8 cellular contexts compared by ENCODE assay signal in the genomic region with DNA sequence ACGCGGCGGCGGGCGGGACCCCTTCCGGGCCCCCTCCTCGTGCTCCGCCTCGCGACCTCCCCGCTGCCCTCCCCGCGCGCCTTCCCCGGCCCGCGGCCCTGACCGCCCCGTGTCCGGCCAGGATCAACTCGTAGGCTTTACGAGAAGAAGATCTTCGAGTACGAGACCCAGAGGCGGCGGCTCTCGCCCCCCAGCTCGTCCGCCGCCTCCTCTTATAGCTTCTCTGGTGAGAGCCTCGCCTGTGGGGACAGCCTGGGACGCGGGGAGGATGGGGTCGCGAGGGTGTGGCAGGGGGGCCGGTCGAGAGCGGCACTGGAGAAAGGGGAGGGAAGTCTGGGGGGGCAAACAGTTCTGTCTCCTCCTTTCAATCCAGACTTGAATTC. TPM values are rescaled to one million over a fixed set of nuclear protein-coding genes. Genes with fewer than 3 reads are reported as not detected.
DNase-seq lines count a peak whose midpoint lies in the region; ATAC-seq, FAIRE-seq and TF ChIP-seq lines count a peak whose summit lies in the region.

No MANE protein-coding gene starts in this region.

- in situ Hi-C loops in HepG2 (cut with HindIII; ENCODE audit: extremely low pct_ligation_motif_present, low pct_unique_long_range_greater_than_20kb) (no loop called here), transverse colon (cut with MboI; ENCODE audit: low pct_ligation_motif_present in 1 of 4, low pct_unique_long_range_greater_than_20kb in 1 of 4, low sequenced_read_pairs in 3 of 4) (no loop called here)

- H3K36me3 ChIP-seq in HepG2 (replicated peaks in 1 of 2; ENCODE audit: control insufficient read depth in 1 of 2, insufficient read depth in 2 of 2, low read length in 2 of 2) (no peaks in the 10 kb centered on the region), transverse colon (no peaks in the 10 kb centered on the region)

- no peak for TF ChIP-seq POLR2A in HepG2 (IDR thresholded peaks at IDR 0.05; ENCODE audit: insufficient read depth in 1 of 2, low read depth in 2 of 2, low read length in 2 of 2)
- TF ChIP-seq POLR2A in transverse colon (IDR thresholded peaks at IDR 0.05): no peak

- H3K4me1 ChIP-seq in HepG2 (ENCODE audit: insufficient read depth, low read length): peaks cover 37% of the 10 kb centered on the region
- H3K4me1 ChIP-seq in transverse colon: peaks cover 0 to 19% (median 8%) of the 10 kb centered on the region in 4 donors

- H3K27me3 ChIP-seq in HepG2 (ENCODE audit: control insufficient read depth in 1 of 2, insufficient read depth in 2 of 2, low read length in 2 of 2): no peaks in the 10 kb centered on the region
- no peaks in the 10 kb centered on the region for H3K27me3 ChIP-seq in transverse colon

- no peaks in the 10 kb centered on the region for H3K9me3 Mint-ChIP-seq in activated T-cell treated with anti-CD3 and anti-CD28 coated beads, Interleukin-2, amount 50 U/mL, for 4 hours

- H3K9me3 ChIP-seq in HepG2 (ENCODE audit: low read length) (no peaks in the 10 kb centered on the region), transverse colon (no peaks in the 10 kb centered on the region)

- no peaks in the 10 kb centered on the region for H3K27me3 Mint-ChIP-seq in activated T-cell treated with anti-CD3 and anti-CD28 coated beads, Interleukin-2, amount 50 U/mL, for 4 hours (ENCODE audit: low read depth)

- TF ChIP-seq EP300 in HepG2 (IDR thresholded peaks at IDR 0.05; ENCODE audit: low read depth in 2 of 2, low read length in 2 of 2): no peak
- TF ChIP-seq EP300 in HepG2 (CRISPR knock-in tag; IDR thresholded peaks at IDR 0.05; ENCODE audit: borderline replicate concordance): no peak
- no peak for TF ChIP-seq EP300 in transverse colon (IDR thresholded peaks at IDR 0.05; ENCODE audit: low read depth)

- intact Hi-C loops in HepG2 (cut with micrococcal nuclease; ENCODE audit: unreplicated experiment): no loop called here
- intact Hi-C loops in transverse colon (cut with DNase I; ENCODE audit: low total_unique reads): no loop called here

- peak overlapping the region; percentile 83 for H3K4me2 ChIP-seq in HepG2 (ENCODE audit: low read depth, low read length)

- POLR2A ChIA-PET in HepG2 (lab: Yijun Ruan, JAX): interaction anchor here (1.0 to 1.3 kb wide), 5 partner anchors 9 to 162 kb away, joined by 3 to 11 read pairs (median 4); partner anchors contain the start of gene RPL10

- H2AFZ ChIP-seq in HepG2 (ENCODE audit: low read length): no peak overlapping the region

- CTCF ChIA-PET in HepG2 (lab: Yijun Ruan, JAX; ENCODE audit: low intra/inter-chr PET ratio, low total read pairs): no interaction called here

- no peak for TF ChIP-seq CTCF in HepG2 (CRISPR knock-in tag; IDR thresholded peaks at IDR 0.05)
- no peak for TF ChIP-seq CTCF in transverse colon (IDR thresholded peaks at IDR 0.05)

- H3K4me3 Mint-ChIP-seq in activated T-cell treated with anti-CD3 and anti-CD28 coated beads, Interleukin-2, amount 50 U/mL, for 4 hours: peak overlapping the region; percentile 90

- no peak for DNase-seq in activated T-cell treated with anti-CD3 and anti-CD28 coated beads, Interleukin-2, amount 50 U/mL, for 4 hours
- DNase-seq in activated T-cell treated with anti-CD3 and anti-CD28 coated beads for 4 hours (no peak), HepG2 (ENCODE audit: low spot score) (no peak), transverse colon (no peak), NCI-H748 treated with DMSO at 0.1 percent for 48 hours (lab: John Stamatoyannopoulos, UW) (no peak), dedifferentiated amniotic fluid mesenchymal stem cell (ENCODE audit: extremely low spot score) (no peak)

- peak overlapping the region; percentile 94 for H3K9ac ChIP-seq in HepG2 (ENCODE audit: insufficient read depth, low read depth, low read length)

- peaks cover 2% of the 10 kb centered on the region for H3K36me3 Mint-ChIP-seq in activated T-cell treated with anti-CD3 and anti-CD28 coated beads, Interleukin-2, amount 50 U/mL, for 4 hours (ENCODE audit: insufficient read depth)

- peaks cover 13% of the 10 kb centered on the region for H3K4me1 Mint-ChIP-seq in activated T-cell treated with anti-CD3 and anti-CD28 coated beads, Interleukin-2, amount 50 U/mL, for 4 hours (ENCODE audit: low read depth)

- no peak for ATAC-seq in activated T-cell treated with anti-CD3 and anti-CD28 coated beads, Interleukin-2, amount 50 U/mL, for 4 hours
- ATAC-seq in HepG2 (no peak), GM18907 (IDR thresholded peaks at IDR 0.05; ENCODE audit: unreplicated experiment) (no peak)

- no peaks in the 10 kb centered on the region for H4K20me1 ChIP-seq in HepG2 (ENCODE audit: insufficient read depth, low read length)

- 0 to 39% (median 1%) methylated on average over 14 to 38 of the region's 38 CpGs for WGBS in adipose tissue, 3 donors
- no CpG with 5 or more reads among the region's 38 CpGs for WGBS in HepG2 (ENCODE audit: low lambda C conversion rate)
- 56% methylated on average over 36 of the region's 38 CpGs; no CpG with 5 or more reads in 1 of the 2 donors for WGBS in transverse colon (ENCODE audit: low coverage in 1 of 2), 2 donors

- peaks cover 8% of the 10 kb centered on the region for H3K79me2 ChIP-seq in HepG2 (ENCODE audit: insufficient read depth, low read length)

- H3K27ac ChIP-seq in adipose tissue (ENCODE audit: low read depth, low read length) (peak overlapping the region; percentile 95), HepG2 (ENCODE audit: extremely low read length, insufficient read depth, low read length) (peak overlapping the region; percentile 77), transverse colon (peak overlapping the region; percentile 95 to 99 (median 96))

- TF ChIP-seq RAD21 in HepG2 (CRISPR knock-in tag; IDR thresholded peaks at IDR 0.05): no peak

- H3K4me3 ChIP-seq in HepG2 (replicated peaks in 1 of 3; ENCODE audit: insufficient read depth in 1 of 3, low read depth in 2 of 3, low read length in 3 of 3) (peak overlapping the region; percentile 72 to 86 (median 76)), transverse colon (peak overlapping the region; percentile 62 to 92 (median 80))

- no peak for FAIRE-seq in HepG2 (lab: Jason Lieb, UNC)

- no TSS peak for BruUV-seq in HepG2 (replicated peaks; lab: Mats Ljungman, UMichigan)

RNA-seq across cellular contexts. Expression of gene EMD, which starts 0.5 kb away (rescaled TPM):
- total RNA-seq in activated T-cell treated with anti-CD3 and anti-CD28 coated beads, Interleukin-2, amount 50 U/mL, for 4 hours: 100 to 1,000 TPM; 107 to 113 (median 111) TPM
- polyA plus RNA-seq in adipose tissue (100 to 1,000 TPM in 1 of 3 donors, 10 to 100 TPM in 2; 66.4 to 115 (median 90.5) TPM), HepG2 (2011; rRNA removed) (14.9 and 19.1 TPM in 2 replicates)
- total RNA-seq in HepG2 (2016; rRNA removed; fragmentation: Illumina TruSeq; extraction: Trizol) (10.4 and 14.5 TPM in 2 replicates), transverse colon (10 to 100 TPM; 27.3 to 89.8 (median 55.5) TPM)
- 23.2 and 32.8 TPM in 2 replicates for total RNA-seq in HepG2 (2016; cell fraction: cytosol; rRNA removed; fragmentation: Illumina TruSeq; extraction: Trizol; ENCODE audit: low read depth)
- total RNA-seq in HepG2 (2016; cell fraction: insoluble cytoplasmic fraction; rRNA removed; fragmentation: Illumina TruSeq; extraction: Trizol): 8.8 and 14.4 TPM in 2 replicates
- total RNA-seq in HepG2 (2016; cell fraction: membrane; rRNA removed; fragmentation: Illumina TruSeq; extraction: Trizol): 27.8 and 36.0 TPM in 2 replicates
- total RNA-seq in HepG2 (2016; cell fraction: nucleus; rRNA removed; fragmentation: Illumina TruSeq; extraction: Trizol): 9.2 and 9.7 TPM in 2 replicates
- 16.0 and 18.2 TPM in 2 replicates for polyA plus RNA-seq in HepG2 (2011; cell fraction: cytosol; rRNA removed)
- polyA plus RNA-seq in HepG2 (2011; cell fraction: nucleus; rRNA removed): 49.8 and 50.2 TPM in 2 replicates
- 17.5 and 18.8 TPM in 2 replicates for polyA plus RNA-seq in HepG2 (2012)
- 74.7 and 108 TPM in 2 replicates for polyA plus RNA-seq in HepG2 (2016; cell fraction: cytosol; fragmentation: Illumina TruSeq; extraction: Trizol; ENCODE audit: low read depth)
- polyA plus RNA-seq in HepG2 (2016; cell fraction: insoluble cytoplasmic fraction; fragmentation: Illumina TruSeq; extraction: Trizol; ENCODE audit: low read depth): 25.4 and 35.1 TPM in 2 replicates
- polyA plus RNA-seq in HepG2 (2016; cell fraction: membrane; fragmentation: Illumina TruSeq; extraction: Trizol; ENCODE audit: low read depth): 69.7 and 96.5 TPM in 2 replicates
- 38.7 and 39.0 TPM in 2 replicates for polyA plus RNA-seq in HepG2 (2016; cell fraction: nucleus; fragmentation: Illumina TruSeq; extraction: Trizol; ENCODE audit: insufficient read depth, low read depth)
- 13.3 and 53.4 TPM in 2 replicates for polyA minus RNA-seq in HepG2 (2011; rRNA and poly(A)+ RNA removed; ENCODE audit: low replicate concordance)
- 9.3 and 9.9 TPM in 2 replicates for polyA minus RNA-seq in HepG2 (2011; cell fraction: cytosol; rRNA and poly(A)+ RNA removed)
- polyA minus RNA-seq in HepG2 (2011; cell fraction: nucleus; rRNA and poly(A)+ RNA removed): 6.2 and 7.2 TPM in 2 replicates

RNA-seq across cellular contexts. Expression of gene FLNA, which starts 5.1 kb away (rescaled TPM):
- 100 to 1,000 TPM; 765 to 924 (median 866) TPM for total RNA-seq in activated T-cell treated with anti-CD3 and anti-CD28 coated beads, Interleukin-2, amount 50 U/mL, for 4 hours
- polyA plus RNA-seq in adipose tissue (100 to 1,000 TPM; 118 to 552 (median 446) TPM), HepG2 (2011; rRNA removed) (83.4 and 117 TPM in 2 replicates)
- total RNA-seq in HepG2 (2016; rRNA removed; fragmentation: Illumina TruSeq; extraction: Trizol) (119 and 174 TPM in 2 replicates), transverse colon (1,000 to 10,000 TPM in 2 of 4 donors, 100 to 1,000 TPM in 2; 632 to 3,163 (median 1,262) TPM)
- 13.2 and 13.4 TPM in 2 replicates for total RNA-seq in HepG2 (2016; cell fraction: cytosol; rRNA removed; fragmentation: Illumina TruSeq; extraction: Trizol; ENCODE audit: low read depth)
- 90.0 and 191 TPM in 2 replicates for total RNA-seq in HepG2 (2016; cell fraction: insoluble cytoplasmic fraction; rRNA removed; fragmentation: Illumina TruSeq; extraction: Trizol)
- 36.3 and 36.5 TPM in 2 replicates for total RNA-seq in HepG2 (2016; cell fraction: membrane; rRNA removed; fragmentation: Illumina TruSeq; extraction: Trizol)
- total RNA-seq in HepG2 (2016; cell fraction: nucleus; rRNA removed; fragmentation: Illumina TruSeq; extraction: Trizol): 184 and 199 TPM in 2 replicates
- 51.4 and 75.1 TPM in 2 replicates for polyA plus RNA-seq in HepG2 (2011; cell fraction: cytosol; rRNA removed)
- 546 and 648 TPM in 2 replicates for polyA plus RNA-seq in HepG2 (2011; cell fraction: nucleus; rRNA removed)
- 102 and 157 TPM in 2 replicates for polyA plus RNA-seq in HepG2 (2012)
- 12.4 and 15.1 TPM in 2 replicates for polyA plus RNA-seq in HepG2 (2016; cell fraction: cytosol; fragmentation: Illumina TruSeq; extraction: Trizol; ENCODE audit: low read depth)
- polyA plus RNA-seq in HepG2 (2016; cell fraction: insoluble cytoplasmic fraction; fragmentation: Illumina TruSeq; extraction: Trizol; ENCODE audit: low read depth): 93.9 and 131 TPM in 2 replicates
- 22.9 and 27.1 TPM in 2 replicates for polyA plus RNA-seq in HepG2 (2016; cell fraction: membrane; fragmentation: Illumina TruSeq; extraction: Trizol; ENCODE audit: low read depth)
- polyA plus RNA-seq in HepG2 (2016; cell fraction: nucleus; fragmentation: Illumina TruSeq; extraction: Trizol; ENCODE audit: insufficient read depth, low read depth): 309 and 326 TPM in 2 replicates
- 637 and 802 TPM in 2 replicates for polyA minus RNA-seq in HepG2 (2011; rRNA and poly(A)+ RNA removed; ENCODE audit: low replicate concordance)
- 304 and 314 TPM in 2 replicates for polyA minus RNA-seq in HepG2 (2011; cell fraction: cytosol; rRNA and poly(A)+ RNA removed)
- 230 and 260 TPM in 2 replicates for polyA minus RNA-seq in HepG2 (2011; cell fraction: nucleus; rRNA and poly(A)+ RNA removed)

RNA-seq across cellular contexts. Expression of gene RPL10, which starts 18.6 kb away (rescaled TPM):
- 1,000 to 10,000 TPM; 3,297 to 3,503 (median 3,452) TPM for total RNA-seq in activated T-cell treated with anti-CD3 and anti-CD28 coated beads, Interleukin-2, amount 50 U/mL, for 4 hours
- polyA plus RNA-seq in adipose tissue (1,000 to 10,000 TPM; 6,483 to 8,176 (median 7,781) TPM), HepG2 (2011; rRNA removed) (4,713 and 5,167 TPM in 2 replicates)
- total RNA-seq in HepG2 (2016; rRNA removed; fragmentation: Illumina TruSeq; extraction: Trizol) (2,381 and 2,883 TPM in 2 replicates), transverse colon (1,000 to 10,000 TPM; 1,352 to 4,861 (median 3,415) TPM)
- 2,845 and 3,163 TPM in 2 replicates for total RNA-seq in HepG2 (2016; cell fraction: cytosol; rRNA removed; fragmentation: Illumina TruSeq; extraction: Trizol; ENCODE audit: low read depth)
- 2,364 and 2,968 TPM in 2 replicates for total RNA-seq in HepG2 (2016; cell fraction: insoluble cytoplasmic fraction; rRNA removed; fragmentation: Illumina TruSeq; extraction: Trizol)
- total RNA-seq in HepG2 (2016; cell fraction: membrane; rRNA removed; fragmentation: Illumina TruSeq; extraction: Trizol): 6,021 and 6,074 TPM in 2 replicates
- total RNA-seq in HepG2 (2016; cell fraction: nucleus; rRNA removed; fragmentation: Illumina TruSeq; extraction: Trizol): 936 and 1,040 TPM in 2 replicates
- 7,297 and 8,438 TPM in 2 replicates for polyA plus RNA-seq in HepG2 (2011; cell fraction: cytosol; rRNA removed)
- 1,715 and 1,756 TPM in 2 replicates for polyA plus RNA-seq in HepG2 (2011; cell fraction: nucleus; rRNA removed)
- polyA plus RNA-seq in HepG2 (2012): 3,170 and 4,590 TPM in 2 replicates
- 5,111 and 5,676 TPM in 2 replicates for polyA plus RNA-seq in HepG2 (2016; cell fraction: cytosol; fragmentation: Illumina TruSeq; extraction: Trizol; ENCODE audit: low read depth)
- 3,496 and 3,549 TPM in 2 replicates for polyA plus RNA-seq in HepG2 (2016; cell fraction: insoluble cytoplasmic fraction; fragmentation: Illumina TruSeq; extraction: Trizol; ENCODE audit: low read depth)
- 7,184 and 7,370 TPM in 2 replicates for polyA plus RNA-seq in HepG2 (2016; cell fraction: membrane; fragmentation: Illumina TruSeq; extraction: Trizol; ENCODE audit: low read depth)
- 1,977 and 1,989 TPM in 2 replicates for polyA plus RNA-seq in HepG2 (2016; cell fraction: nucleus; fragmentation: Illumina TruSeq; extraction: Trizol; ENCODE audit: insufficient read depth, low read depth)
- polyA minus RNA-seq in HepG2 (2011; rRNA and poly(A)+ RNA removed; ENCODE audit: low replicate concordance): 1,812 and 2,162 TPM in 2 replicates
- polyA minus RNA-seq in HepG2 (2011; cell fraction: cytosol; rRNA and poly(A)+ RNA removed): 929 and 970 TPM in 2 replicates
- 272 and 332 TPM in 2 replicates for polyA minus RNA-seq in HepG2 (2011; cell fraction: nucleus; rRNA and poly(A)+ RNA removed)

RNA-seq across cellular contexts. Expression of gene DNASE1L1, which starts 29.5 kb away (rescaled TPM):
- total RNA-seq in activated T-cell treated with anti-CD3 and anti-CD28 coated beads, Interleukin-2, amount 50 U/mL, for 4 hours: 1 to 10 TPM; 4.0 to 7.3 (median 5.1) TPM
- polyA plus RNA-seq in adipose tissue (10 to 100 TPM in 2 of 3 donors, 1 to 10 TPM in 1; 7.5 to 26.6 (median 18.6) TPM), HepG2 (2011; rRNA removed) (12.3 and 16.5 TPM in 2 replicates)
- total RNA-seq in HepG2 (2016; rRNA removed; fragmentation: Illumina TruSeq; extraction: Trizol) (4.6 and 4.7 TPM in 2 replicates), transverse colon (100 to 1,000 TPM in 1 of 4 donors, 10 to 100 TPM in 3; 15.9 to 156 (median 36.9) TPM)
- 3.2 and 3.4 TPM in 2 replicates for total RNA-seq in HepG2 (2016; cell fraction: cytosol; rRNA removed; fragmentation: Illumina TruSeq; extraction: Trizol; ENCODE audit: low read depth)
- total RNA-seq in HepG2 (2016; cell fraction: insoluble cytoplasmic fraction; rRNA removed; fragmentation: Illumina TruSeq; extraction: Trizol): 3.9 and 5.0 TPM in 2 replicates
- total RNA-seq in HepG2 (2016; cell fraction: membrane; rRNA removed; fragmentation: Illumina TruSeq; extraction: Trizol): 8.0 and 8.2 TPM in 2 replicates
- 5.1 and 5.8 TPM in 2 replicates for total RNA-seq in HepG2 (2016; cell fraction: nucleus; rRNA removed; fragmentation: Illumina TruSeq; extraction: Trizol)
- polyA plus RNA-seq in HepG2 (2011; cell fraction: cytosol; rRNA removed): 13.3 and 15.2 TPM in 2 replicates
- 17.5 and 18.0 TPM in 2 replicates for polyA plus RNA-seq in HepG2 (2011; cell fraction: nucleus; rRNA removed)
- polyA plus RNA-seq in HepG2 (2012): 8.0 and 11.7 TPM in 2 replicates
- 4.0 and 4.8 TPM in 2 replicates for polyA plus RNA-seq in HepG2 (2016; cell fraction: cytosol; fragmentation: Illumina TruSeq; extraction: Trizol; ENCODE audit: low read depth)
- polyA plus RNA-seq in HepG2 (2016; cell fraction: insoluble cytoplasmic fraction; fragmentation: Illumina TruSeq; extraction: Trizol; ENCODE audit: low read depth): 4.8 and 4.9 TPM in 2 replicates
- 9.1 and 9.5 TPM in 2 replicates for polyA plus RNA-seq in HepG2 (2016; cell fraction: membrane; fragmentation: Illumina TruSeq; extraction: Trizol; ENCODE audit: low read depth)
- polyA plus RNA-seq in HepG2 (2016; cell fraction: nucleus; fragmentation: Illumina TruSeq; extraction: Trizol; ENCODE audit: insufficient read depth, low read depth): 5.5 and 8.8 TPM in 2 replicates
- polyA minus RNA-seq in HepG2 (2011; rRNA and poly(A)+ RNA removed; ENCODE audit: low replicate concordance): 24.1 and 42.4 TPM in 2 replicates
- 5.9 and 6.7 TPM in 2 replicates for polyA minus RNA-seq in HepG2 (2011; cell fraction: cytosol; rRNA and poly(A)+ RNA removed)
- 4.2 and 5.0 TPM in 2 replicates for polyA minus RNA-seq in HepG2 (2011; cell fraction: nucleus; rRNA and poly(A)+ RNA removed)

RNA-seq across cellular contexts. Expression of gene TAFAZZIN, which starts 31.8 kb away (rescaled TPM):
- total RNA-seq in activated T-cell treated with anti-CD3 and anti-CD28 coated beads, Interleukin-2, amount 50 U/mL, for 4 hours: 10 to 100 TPM; 37.9 to 39.3 (median 38.2) TPM
- polyA plus RNA-seq in adipose tissue (10 to 100 TPM; 22.4 to 45.8 (median 35.2) TPM), HepG2 (2011; rRNA removed) (27.9 and 30.9 TPM in 2 replicates)
- total RNA-seq in HepG2 (2016; rRNA removed; fragmentation: Illumina TruSeq; extraction: Trizol) (6.3 and 16.8 TPM in 2 replicates), transverse colon (100 to 1,000 TPM in 2 of 4 donors, 10 to 100 TPM in 2; 46.7 to 495 (median 101) TPM)
- total RNA-seq in HepG2 (2016; cell fraction: cytosol; rRNA removed; fragmentation: Illumina TruSeq; extraction: Trizol; ENCODE audit: low read depth): 5.9 and 8.5 TPM in 2 replicates
- 4.8 and 17.3 TPM in 2 replicates for total RNA-seq in HepG2 (2016; cell fraction: insoluble cytoplasmic fraction; rRNA removed; fragmentation: Illumina TruSeq; extraction: Trizol)
- total RNA-seq in HepG2 (2016; cell fraction: membrane; rRNA removed; fragmentation: Illumina TruSeq; extraction: Trizol): 5.5 and 6.3 TPM in 2 replicates
- total RNA-seq in HepG2 (2016; cell fraction: nucleus; rRNA removed; fragmentation: Illumina TruSeq; extraction: Trizol): 17.9 and 26.2 TPM in 2 replicates
- 8.7 and 11.6 TPM in 2 replicates for polyA plus RNA-seq in HepG2 (2011; cell fraction: cytosol; rRNA removed)
- polyA plus RNA-seq in HepG2 (2011; cell fraction: nucleus; rRNA removed): 281 and 287 TPM in 2 replicates
- polyA plus RNA-seq in HepG2 (2012): 16.8 and 21.1 TPM in 2 replicates
- polyA plus RNA-seq in HepG2 (2016; cell fraction: cytosol; fragmentation: Illumina TruSeq; extraction: Trizol; ENCODE audit: low read depth): 2.5 and 2.9 TPM in 2 replicates
- 5.3 and 7.9 TPM in 2 replicates for polyA plus RNA-seq in HepG2 (2016; cell fraction: insoluble cytoplasmic fraction; fragmentation: Illumina TruSeq; extraction: Trizol; ENCODE audit: low read depth)
- 4.2 and 4.6 TPM in 2 replicates for polyA plus RNA-seq in HepG2 (2016; cell fraction: membrane; fragmentation: Illumina TruSeq; extraction: Trizol; ENCODE audit: low read depth)
- polyA plus RNA-seq in HepG2 (2016; cell fraction: nucleus; fragmentation: Illumina TruSeq; extraction: Trizol; ENCODE audit: insufficient read depth, low read depth): 70.8 TPM in 2 replicates
- polyA minus RNA-seq in HepG2 (2011; rRNA and poly(A)+ RNA removed; ENCODE audit: low replicate concordance): 16.6 and 35.2 TPM in 2 replicates
- 7.0 and 7.2 TPM in 2 replicates for polyA minus RNA-seq in HepG2 (2011; cell fraction: cytosol; rRNA and poly(A)+ RNA removed)
- 23.2 and 28.2 TPM in 2 replicates for polyA minus RNA-seq in HepG2 (2011; cell fraction: nucleus; rRNA and poly(A)+ RNA removed)
